In genomic region chr11:106087815-106088435, GRCh38 we compare ENCODE assay signal across 8 cellular contexts. TPM values are rescaled to one million over a fixed set of nuclear protein-coding genes. Genes with fewer than 3 reads are reported as not detected.
DNase-seq lines count a peak whose midpoint lies in the region; ATAC-seq, FAIRE-seq and TF ChIP-seq lines count a peak whose summit lies in the region.

No MANE protein-coding gene starts in this region.

- H3K27me3 ChIP-seq in mammary epithelial cell (ENCODE audit: insufficient read depth, low read length) = no peaks in the 10 kb centered on the region

- TF ChIP-seq CTCF in GM12872 (IDR thresholded peaks at IDR 0.05; ENCODE audit: insufficient read depth, low read depth, low read length) (peak; percentile 75), mammary epithelial cell (conservative IDR thresholded peaks at IDR 0.05 in 1 of 2, IDR thresholded peaks at IDR 0.05 in 1 of 2; ENCODE audit: extremely low read depth in 1 of 2, insufficient read depth in 1 of 2, low read depth in 1 of 2, low read length in 2 of 2) (peak; percentile 87 to 94)

- peaks cover 61 to 64% (median 62%) of the 10 kb centered on the region in 3 donors for H3K4me1 Mint-ChIP-seq in T-cell

- no peak overlapping the region for H3K4me3 ChIP-seq in mammary epithelial cell (replicated peaks in 1 of 3; ENCODE audit: insufficient read depth in 1 of 3, low read depth in 2 of 3, low read length in 3 of 3)

- H3K4me3 Mint-ChIP-seq in T-cell = no peak overlapping the region

- peak overlapping the region; percentile 53 for H3K4me2 ChIP-seq in mammary epithelial cell (ENCODE audit: insufficient read depth, low read depth, low read length)

- H3K36me3 Mint-ChIP-seq in T-cell = peaks cover 37% of the 10 kb centered on the region

- peak; percentile 92 for FAIRE-seq in A204.1 (lab: Jason Lieb, UNC)

- CTCF ChIA-PET in T-cell (lab: Charles Lee) (interaction anchor here (1.0 to 1.6 kb wide), 5 partner anchors 8 to 12 kb away, joined by 3 to 7 read pairs (median 4); no protein-coding TSS in a partner anchor), mammary epithelial cell (lab: Charles Lee; ENCODE audit: low non-redundant PET) (interaction anchor here (0.6 to 1.2 kb wide), 3 partner anchors 11 to 77 kb away, joined by 3 to 7 read pairs (median 4); partner anchors contain the start of gene KBTBD3)

- no peaks in the 10 kb centered on the region for H3K9me3 ChIP-seq in mammary epithelial cell (replicated peaks; ENCODE audit: insufficient read depth, low read length)

- no peaks in the 10 kb centered on the region for H3K4me1 ChIP-seq in mammary epithelial cell (ENCODE audit: insufficient read depth, low read length)

- H3K27ac Mint-ChIP-seq in T-cell = no peak overlapping the region

- no TSS peak for BruUV-seq in mammary epithelial cell (replicated peaks; lab: Mats Ljungman, UMichigan)

- peaks cover 1% of the 10 kb centered on the region for H4K20me1 ChIP-seq in mammary epithelial cell (ENCODE audit: insufficient read depth, low read length)

- H3K9ac ChIP-seq in mammary epithelial cell (ENCODE audit: insufficient read depth, low read length) = no peak overlapping the region

- WGBS in mammary epithelial cell (ENCODE audit: low coverage, missing lambda C conversion rate) = 15% methylated on average over 9 of the region's 9 CpGs

- no peaks in the 10 kb centered on the region for H3K9me3 Mint-ChIP-seq in T-cell

- peaks cover 80% of the 10 kb centered on the region for H3K79me2 ChIP-seq in mammary epithelial cell (ENCODE audit: insufficient read depth, low read length)

- intact Hi-C loops in mammary epithelial cell (cut with micrococcal nuclease) = loop anchor here (1.0 to 5.0 kb wide), 4 partner anchors 44 to 497 kb away; no protein-coding TSS in a partner anchor

- POLR2A ChIA-PET in T-cell (lab: Charles Lee) = interaction anchor here in 1 of 2 donors (1.0 kb wide), 1 partner anchor 9 kb away, joined by 3 read pairs; no protein-coding TSS in a partner anchor

- DNase-seq in LHCN-M2 (ENCODE audit: low read depth) = peak; percentile 54
- peak in 28 of 34 experiments; percentile 3 to 43 (median 26) for DNase-seq in T-cell
- peak; percentile 37 for DNase-seq in mammary epithelial cell
- peak; percentile 45 for DNase-seq in kidney glomerular epithelial cell (lab: John Stamatoyannopoulos, UW)
- peak; percentile 17 to 30 for DNase-seq in stimulated activated CD4-positive, alpha-beta T cell treated with anti-CD3 and anti-CD28 coated beads, Interleukin-4, amount 100 ng/mL, for 4 hours

- no peaks in the 10 kb centered on the region for H3K27me3 Mint-ChIP-seq in T-cell

- dilution Hi-C loops in mammary epithelial cell (cut with HindIII; ENCODE audit: low sequenced_read_pairs) = no loop called here

- peak; percentile 42 to 71 (median 52) for ATAC-seq in T-cell (replicated peaks in 1 of 4)
- no peak for ATAC-seq in HG03457 (IDR thresholded peaks at IDR 0.05; ENCODE audit: unreplicated experiment)

- in situ Hi-C loops in mammary epithelial cell (cut with MboI; ENCODE audit: low sequenced_read_pairs in 2 of 2) = no loop called here

- H3K27ac ChIP-seq in mammary epithelial cell (ENCODE audit: insufficient read depth, low read depth, low read length) = no peak overlapping the region

- peaks cover 14% of the 10 kb centered on the region for H3K36me3 ChIP-seq in mammary epithelial cell (ENCODE audit: insufficient read depth, low read length)

- no peak overlapping the region for H2AFZ ChIP-seq in mammary epithelial cell (ENCODE audit: low read depth, low read length)

RNA-seq across cellular contexts. Expression of gene AASDHPPT, which starts 10.5 kb away (rescaled TPM):
- total RNA-seq in LHCN-M2 (2014; rRNA removed) = 64.5 and 74.6 TPM in 2 replicates
- 13.4 TPM for polyA plus RNA-seq in LHCN-M2 (2012)
- total RNA-seq in T-cell = 10 to 100 TPM; 17.8 to 33.0 (median 31.1) TPM
- total RNA-seq in mammary epithelial cell = 10 to 100 TPM; 41.8 to 64.7 TPM
- 24.5 TPM for polyA plus RNA-seq in mammary epithelial cell
- polyA minus RNA-seq in mammary epithelial cell = 33.5 TPM

RNA-seq across cellular contexts. Expression of gene KBTBD3, which starts 10.8 kb away (rescaled TPM):
- 0.77 and 2.4 TPM in 2 replicates for total RNA-seq in LHCN-M2 (2014; rRNA removed)
- 2.7 TPM for polyA plus RNA-seq in LHCN-M2 (2012)
- total RNA-seq in T-cell = 10 to 100 TPM in 4 of 5 donors, 1 to 10 TPM in 1; 4.3 to 16.5 (median 11.5) TPM
- 1 to 10 TPM; 2.2 to 3.3 TPM for total RNA-seq in mammary epithelial cell
- 1.4 TPM for polyA plus RNA-seq in mammary epithelial cell
- 7.8 TPM for polyA minus RNA-seq in mammary epithelial cell
